20 cellular contexts compared by ENCODE assay signal in the genomic region with DNA sequence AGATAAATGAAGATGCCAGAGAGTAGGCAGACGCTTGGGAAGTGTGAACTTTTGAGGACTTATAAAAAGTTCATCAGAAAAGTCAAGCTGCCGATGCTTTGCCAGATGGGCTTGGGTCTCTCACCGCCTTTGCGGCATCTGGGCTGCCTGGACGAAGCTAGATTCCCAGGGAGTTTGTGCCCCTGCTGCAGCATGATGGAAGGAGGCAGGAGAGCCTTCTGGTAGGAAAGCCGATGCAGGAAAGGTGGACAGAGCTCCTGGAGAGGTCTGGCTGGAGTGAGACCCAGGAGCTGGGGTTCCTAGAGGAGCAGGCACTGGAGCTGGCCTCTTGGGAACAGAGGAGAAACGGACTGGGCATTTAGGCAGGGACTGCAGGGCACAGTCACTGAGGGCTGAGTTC. TPM values are rescaled to one million over a fixed set of nuclear protein-coding genes. Genes with fewer than 3 reads are reported as not detected.
A peak's percentile ranks its signal among the peaks of the same experiment; 100 is the strongest.
DNase-seq lines count a peak whose midpoint lies in the region; ATAC-seq and TF ChIP-seq lines count a peak whose summit lies in the region.
"Had no signal": no experiment of that assay in that cellular context is flagged by ENCODE, and none has a peak within 500 bp of the region (broad histone marks: within the 10 kb centered on the region; RNA-seq: fewer than 3 reads in every experiment).

No MANE protein-coding gene starts in this region.

- no peak for TF ChIP-seq CTCF in suprapubic skin (IDR thresholded peaks at IDR 0.05)

- no peaks in the 10 kb centered on the region for H3K9me3 ChIP-seq in suprapubic skin
- H3K9me3 ChIP-seq: Caco-2, SJCRH30 had no signal

- peaks cover 5% of the 10 kb centered on the region for H3K27me3 ChIP-seq in suprapubic skin

- no peak overlapping the region for H3K27ac ChIP-seq in suprapubic skin
- H3K27ac ChIP-seq: 22Rv1, PC-9, RWPE1, SJCRH30 had no signal

- peaks cover 6% of the 10 kb centered on the region for H3K4me1 ChIP-seq in suprapubic skin
- H3K4me1 ChIP-seq: Caco-2, SJCRH30 had no signal

- peak; percentile 26 for DNase-seq in activated CD8-positive, alpha-beta memory T cell treated with anti-CD3 and anti-CD28 coated beads for 24 hours
- no peak for DNase-seq in activated CD8-positive, alpha-beta memory T cell treated with anti-CD3 and anti-CD28 coated beads, Interleukin-2, amount 50 U/mL, for 48 hours
- DNase-seq in NCI-H524 treated with DMSO at 0.1 percent for 48 hours (lab: John Stamatoyannopoulos, UW) = peak; percentile 23
- peak; percentile 57 for DNase-seq in mesenteric fat pad (ENCODE audit: low spot score)
- DNase-seq in suprapubic skin (ENCODE audit: low spot score in 2 of 2) = peak; percentile 36 to 40
- DNase-seq in 8988T = no peak
- no peak for DNase-seq in NOMO-1 treated with dmso at 0.1 percent for 144 hours (lab: John Stamatoyannopoulos, UW; ENCODE audit: unreplicated experiment)
- DNase-seq: Caco-2; CD4-positive, alpha-beta T cell; HFFc6; KBM-7; NCI-H1694 treated with DMSO at 0.1 percent for 48 hours; NCI-H2107; NCI-H526; PC-9; SJCRH30 had no signal

- H3K4me3 ChIP-seq in suprapubic skin = no peak overlapping the region
- H3K4me3 ChIP-seq: GM12878, PC-9, SJCRH30 had no signal

- no peak for TF ChIP-seq POLR2A in suprapubic skin (IDR thresholded peaks at IDR 0.05)

- ATAC-seq in GM21723 (IDR thresholded peaks at IDR 0.05; ENCODE audit: unreplicated experiment) = no peak
- ATAC-seq: GM12878 had no signal

- WGBS in suprapubic skin = 78% methylated on average over 7 of the region's 7 CpGs

- H3K36me3 ChIP-seq in suprapubic skin = no peaks in the 10 kb centered on the region
- H3K36me3 ChIP-seq: SJCRH30 had no signal

- TF ChIP-seq EP300 in suprapubic skin (IDR thresholded peaks at IDR 0.05) = no peak

RNA-seq across cellular contexts. Expression of gene ATP2B2, which starts 51.9 kb away (rescaled TPM):
- total RNA-seq in mesenteric fat pad (0.16 TPM), suprapubic skin (1 to 10 TPM in 2 of 4 donors, under 1 TPM in 1, not detected in 1; 0.86 to 2.2 (median 1.0) TPM)
- total RNA-seq: Caco-2; CD4-positive, alpha-beta T cell; GM12878; HFFc6; PC-9; SJCRH30 had no signal

Comparison
In these comparisons a context has a peak if more than half of its experiments do, and no peak if none do; other contexts are left out.
1. DNase-seq: peak in activated CD8-positive, alpha-beta memory T cell treated with anti-CD3 and anti-CD28 coated beads for 24 hours (single experiment), NCI-H524 treated with DMSO at 0.1 percent for 48 hours (single experiment), mesenteric fat pad (single experiment) and suprapubic skin (2 of 2); none in activated CD8-positive, alpha-beta memory T cell treated with anti-CD3 and anti-CD28 coated beads, Interleukin-2, amount 50 U/mL, for 48 hours (single experiment), 8988T (single experiment) and NOMO-1 treated with dmso at 0.1 percent for 144 hours (single experiment).